10 cellular contexts compared by ENCODE assay signal in the genomic region with DNA sequence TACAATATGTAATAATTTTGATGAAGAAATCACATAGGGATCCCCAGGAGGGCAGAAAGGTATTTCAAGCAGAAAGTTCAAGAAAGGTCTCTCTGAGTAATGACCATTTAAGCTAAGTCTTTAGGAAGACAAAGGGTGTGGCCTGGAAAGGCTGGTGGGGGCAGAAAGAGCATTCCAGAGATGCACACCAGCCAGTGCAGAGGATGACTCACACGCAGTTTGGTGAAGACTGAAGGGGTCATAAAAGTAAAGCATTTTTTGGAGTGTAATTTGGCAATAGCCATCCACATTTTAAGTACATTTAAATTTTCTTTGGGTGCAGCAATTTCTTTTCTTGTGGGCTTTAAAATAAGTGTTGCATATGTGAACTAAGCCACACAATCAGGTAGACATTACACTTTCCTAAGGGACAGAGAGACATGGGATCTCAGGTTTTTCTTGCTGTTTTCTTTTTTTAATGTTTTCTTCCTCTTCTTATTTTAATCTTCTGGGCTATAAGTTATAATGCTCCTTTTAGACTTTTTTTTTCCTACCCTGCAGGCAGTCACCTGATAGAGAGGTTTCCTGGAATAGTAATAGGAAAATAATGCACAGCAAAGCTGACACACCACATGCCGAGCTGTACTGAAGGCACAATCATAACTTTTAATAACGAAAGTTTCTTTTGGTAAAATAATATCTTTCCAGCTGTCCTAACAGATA. TPM values are rescaled to one million over a fixed set of nuclear protein-coding genes. Genes with fewer than 3 reads are reported as not detected.
DNase-seq lines count a peak whose midpoint lies in the region; ATAC-seq and TF ChIP-seq lines count a peak whose summit lies in the region.
"Had no signal": no experiment of that assay in that cellular context is flagged by ENCODE, and none has a peak within 500 bp of the region (broad histone marks: within the 10 kb centered on the region; RNA-seq: fewer than 3 reads in every experiment).

No MANE protein-coding gene starts in this region.

- no peak for TF ChIP-seq CTCF in RWPE1 (conservative IDR thresholded peaks at IDR 0.05; ENCODE audit: low read depth)
- TF ChIP-seq CTCF in esophagus squamous epithelium (IDR thresholded peaks at IDR 0.05), result no peak

- no peaks in the 10 kb centered on the region for H3K27me3 ChIP-seq in esophagus squamous epithelium
- H3K27me3 ChIP-seq: dorsolateral prefrontal cortex had no signal

- H3K9me3 ChIP-seq in esophagus squamous epithelium, result no peaks in the 10 kb centered on the region

- DNase-seq in GM04504 (ENCODE audit: low read depth) (peak; percentile 76), RWPE1 (ENCODE audit: low spot score) (peak; percentile 88), esophagus squamous epithelium (lab: John Stamatoyannopoulos, UW) (no peak), renal cortical epithelial cell (ENCODE audit: low read depth) (peak; percentile 93), midbrain (lab: John Stamatoyannopoulos, UW) (no peak), cerebellum (ENCODE audit: low spot score) (no peak)
- DNase-seq in activated naive CD4-positive, alpha-beta T cell (lab: John Stamatoyannopoulos, UW), result no peak
- DNase-seq: dorsolateral prefrontal cortex, naive B cell had no signal

- CTCF ChIA-PET in RWPE1 (lab: Yijun Ruan, JAX), result interaction anchor here (0.6 to 0.8 kb wide), 3 partner anchors 62 to 411 kb away, joined by 3 to 5 read pairs (median 4); no protein-coding TSS in a partner anchor

- H3K4me1 ChIP-seq in esophagus squamous epithelium, result peaks cover 0 to 23% (median 6%) of the 10 kb centered on the region in 3 donors

- WGBS in esophagus squamous epithelium, 2 donors, result 30 to 33% methylated on average over 3 of the region's 3 CpGs

- H3K27ac ChIP-seq in RWPE1, result peak overlapping the region; percentile 11; the same call in 1 of the 2 replicates
- H3K27ac ChIP-seq in esophagus squamous epithelium, result peak overlapping the region; percentile 53 to 76 (median 64)
- H3K27ac ChIP-seq: dorsolateral prefrontal cortex had no signal

- H3K36me3 ChIP-seq in esophagus squamous epithelium, result no peaks in the 10 kb centered on the region

- H3K4me3 ChIP-seq in esophagus squamous epithelium, result peak overlapping the region in 3 of 4 donors; percentile 18 to 44 (median 21)
- H3K4me3 ChIP-seq: dorsolateral prefrontal cortex had no signal

- POLR2A ChIA-PET in RWPE1 (lab: Yijun Ruan, JAX; ENCODE audit: low non-redundant PET), result interaction anchor here (0.6 kb wide), 1 partner anchor 95 kb away, joined by 4 read pairs; no protein-coding TSS in a partner anchor

- no peak for ATAC-seq in HG03159 (IDR thresholded peaks at IDR 0.05; ENCODE audit: unreplicated experiment)

- TF ChIP-seq POLR2A in esophagus squamous epithelium (IDR thresholded peaks at IDR 0.05), result no peak

- intact Hi-C loops in esophagus squamous epithelium (cut with DNase I), result no loop called here

RNA-seq across cellular contexts. Expression of a gene that starts 49.5 kb away (rescaled TPM):
- total RNA-seq in esophagus squamous epithelium (10 to 100 TPM; 10.3 to 36.0 (median 20.5) TPM), renal cortical epithelial cell (104 and 124 TPM in 2 replicates), cerebellum (86.3 TPM)

Comparison
In these comparisons a context has a peak if more than half of its experiments do, and no peak if none do; other contexts are left out.
1. DNase-seq: peak in GM04504 (single experiment), RWPE1 (single experiment) and renal cortical epithelial cell (single experiment); none in esophagus squamous epithelium (single experiment), midbrain (single experiment), cerebellum (single experiment) and activated naive CD4-positive, alpha-beta T cell (0 of 4).